1 cellular context compared by ENCODE assay signal in the genomic region with DNA sequence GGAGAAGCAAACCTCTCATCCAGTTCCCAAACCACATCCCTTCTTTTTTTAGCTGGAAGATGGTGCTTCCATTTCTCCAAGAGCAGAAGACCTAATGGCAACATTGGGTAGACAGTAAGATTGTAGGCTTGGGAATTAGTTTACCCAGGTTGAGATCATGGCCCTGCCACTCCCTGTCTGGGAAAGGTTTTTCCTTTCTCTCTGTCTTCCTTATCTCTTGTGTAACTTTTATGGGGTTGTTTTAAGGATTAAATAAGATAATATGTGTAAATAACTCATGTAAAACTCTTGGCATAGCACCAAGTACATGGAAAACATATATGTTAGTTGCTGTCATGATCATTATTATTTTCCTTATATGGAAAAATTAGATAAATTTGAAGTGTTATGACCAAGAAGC.
TF ChIP-seq lines count a peak whose summit lies in the region.

No MANE protein-coding gene starts in this region.

TF ChIP-seq in HEK293, 187 proteins besides CTCF, POLR2A, EP300 and RAD21 (continued from another document):
- TF ChIP-seq, protein P1, sequence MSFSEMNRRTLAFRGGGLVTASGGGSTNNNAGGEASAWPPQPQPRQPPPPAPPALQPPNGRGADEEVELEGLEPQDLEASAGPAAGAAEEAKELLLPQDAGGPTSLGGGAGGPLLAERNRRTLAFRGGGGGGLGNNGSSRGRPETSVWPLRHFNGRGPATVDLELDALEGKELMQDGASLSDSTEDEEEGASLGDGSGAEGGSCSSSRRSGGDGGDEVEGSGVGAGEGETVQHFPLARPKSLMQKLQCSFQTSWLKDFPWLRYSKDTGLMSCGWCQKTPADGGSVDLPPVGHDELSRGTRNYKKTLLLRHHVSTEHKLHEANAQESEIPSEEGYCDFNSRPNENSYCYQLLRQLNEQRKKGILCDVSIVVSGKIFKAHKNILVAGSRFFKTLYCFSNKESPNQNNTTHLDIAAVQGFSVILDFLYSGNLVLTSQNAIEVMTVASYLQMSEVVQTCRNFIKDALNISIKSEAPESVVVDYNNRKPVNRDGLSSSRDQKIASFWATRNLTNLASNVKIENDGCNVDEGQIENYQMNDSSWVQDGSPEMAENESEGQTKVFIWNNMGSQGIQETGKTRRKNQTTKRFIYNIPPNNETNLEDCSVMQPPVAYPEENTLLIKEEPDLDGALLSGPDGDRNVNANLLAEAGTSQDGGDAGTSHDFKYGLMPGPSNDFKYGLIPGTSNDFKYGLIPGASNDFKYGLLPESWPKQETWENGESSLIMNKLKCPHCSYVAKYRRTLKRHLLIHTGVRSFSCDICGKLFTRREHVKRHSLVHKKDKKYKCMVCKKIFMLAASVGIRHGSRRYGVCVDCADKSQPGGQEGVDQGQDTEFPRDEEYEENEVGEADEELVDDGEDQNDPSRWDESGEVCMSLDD (tag by site-specific recombination; IDR thresholded peaks at IDR 0.05), result no peak
- TF ChIP-seq ZNF138 (tag by site-specific recombination; IDR thresholded peaks at IDR 0.05; ENCODE audit: borderline replicate concordance) (no peak), KLF1 (tag by site-specific recombination; IDR thresholded peaks at IDR 0.05) (peak; percentile 51), KLF16 (tag by site-specific recombination; IDR thresholded peaks at IDR 0.05) (0 out of 2 replicates have a peak, but pooled peaks have one; percentile 29)
- TF ChIP-seq, protein P2, sequence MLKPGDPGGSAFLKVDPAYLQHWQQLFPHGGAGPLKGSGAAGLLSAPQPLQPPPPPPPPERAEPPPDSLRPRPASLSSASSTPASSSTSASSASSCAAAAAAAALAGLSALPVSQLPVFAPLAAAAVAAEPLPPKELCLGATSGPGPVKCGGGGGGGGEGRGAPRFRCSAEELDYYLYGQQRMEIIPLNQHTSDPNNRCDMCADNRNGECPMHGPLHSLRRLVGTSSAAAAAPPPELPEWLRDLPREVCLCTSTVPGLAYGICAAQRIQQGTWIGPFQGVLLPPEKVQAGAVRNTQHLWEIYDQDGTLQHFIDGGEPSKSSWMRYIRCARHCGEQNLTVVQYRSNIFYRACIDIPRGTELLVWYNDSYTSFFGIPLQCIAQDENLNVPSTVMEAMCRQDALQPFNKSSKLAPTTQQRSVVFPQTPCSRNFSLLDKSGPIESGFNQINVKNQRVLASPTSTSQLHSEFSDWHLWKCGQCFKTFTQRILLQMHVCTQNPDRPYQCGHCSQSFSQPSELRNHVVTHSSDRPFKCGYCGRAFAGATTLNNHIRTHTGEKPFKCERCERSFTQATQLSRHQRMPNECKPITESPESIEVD (tag by site-specific recombination; IDR thresholded peaks at IDR 0.05), result peak; percentile 49; the same call in 1 of the 2 replicates
TF ChIP-seq in HEK293: peak in this region for 5.
